In the genomic region with DNA sequence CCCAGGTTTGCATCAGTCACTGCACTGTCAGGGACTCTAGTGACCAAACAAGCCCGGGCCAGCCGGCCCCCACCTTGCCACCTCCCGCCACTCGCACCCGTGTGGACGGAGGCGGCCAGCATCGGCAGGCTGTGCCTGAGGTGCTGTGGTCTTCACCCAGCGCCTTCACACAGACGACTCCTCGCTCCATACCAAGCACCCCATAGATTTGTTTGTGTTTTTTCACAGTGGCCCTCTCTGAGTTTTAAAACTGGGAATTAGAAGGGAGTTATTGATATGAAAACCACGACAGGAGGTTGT, we compare ENCODE assay signal across 28 cellular contexts.
"Had no signal": no experiment of that assay in that cellular context is flagged by ENCODE, and none has a peak within 500 bp of the region (broad histone marks: within the 10 kb centered on the region; RNA-seq: fewer than 3 reads in every experiment).

No MANE protein-coding gene starts in this region.

- H3K36me3 Mint-ChIP-seq: activated naive CD4-positive, alpha-beta T cell treated with anti-CD3 and anti-CD28 coated beads, Interleukin-2, amount 50 U/mL, for 72 hours; WTC11 had no signal

- H3K9ac ChIP-seq: SK-N-SH had no signal

- H3K27ac Mint-ChIP-seq: activated CD4-positive, alpha-beta T cell treated with anti-CD3 and anti-CD28 coated beads for 36 hours; activated CD4-positive, alpha-beta T cell treated with anti-CD3 and anti-CD28 coated beads, Interleukin-2, amount 10 ng/mL, durations not matched to agents 7 days and 5 days; activated CD8-positive, alpha-beta T cell treated with anti-CD3 and anti-CD28 coated beads, Interleukin-2, amount 10 ng/mL, durations not matched to agents 7 days and 5 days; activated naive CD4-positive, alpha-beta T cell treated with anti-CD3 and anti-CD28 coated beads for 36 hours; activated naive CD4-positive, alpha-beta T cell treated with anti-CD3 and anti-CD28 coated beads, Interleukin-2, amount 50 U/mL, for 72 hours; activated T-cell treated with anti-CD3 and anti-CD28 coated beads, Interleukin-2, amount 50 U/mL, for 24 hours; T-helper 1 cell treated with Interleukin-12 subunit alpha and Interleukin-12 subunit beta and Interleukin-4 antibody, amounts not matched to agents 30 μg/mL and 1 μg/mL, for 36 hours; WTC11 had no signal

- H3K27me3 ChIP-seq: brain microvascular endothelial cell, SJSA1 had no signal

- H3K4me3 ChIP-seq: SJSA1 had no signal

- H3K9me3 ChIP-seq: SJSA1, SK-N-SH had no signal

- H3K36me3 ChIP-seq: brain microvascular endothelial cell, SJSA1 had no signal

- H3K4me3 Mint-ChIP-seq: WTC11 had no signal

- H3K9me3 Mint-ChIP-seq: activated CD4-positive, alpha-beta T cell treated with anti-CD3 and anti-CD28 coated beads, Interleukin-2, amount 10 ng/mL, durations not matched to agents 7 days and 5 days; activated naive CD4-positive, alpha-beta T cell treated with anti-CD3 and anti-CD28 coated beads for 36 hours; activated naive CD4-positive, alpha-beta T cell treated with anti-CD3 and anti-CD28 coated beads, Interleukin-2, amount 50 U/mL, for 72 hours; activated T-cell treated with anti-CD3 and anti-CD28 coated beads, Interleukin-2, amount 50 U/mL, for 24 hours; T-helper 1 cell treated with Interleukin-12 subunit alpha and Interleukin-12 subunit beta and Interleukin-4 antibody, amounts not matched to agents 30 μg/mL and 1 μg/mL, for 36 hours; T-helper 2 cell treated with Interferon-gamma antibody and Interleukin-4, amounts not matched to agents 5 μg/mL and 100 μg/mL, for 36 hours; WTC11 had no signal

- H3K4me2 ChIP-seq: SK-N-SH had no signal

- DNase-seq: activated CD4-positive, alpha-beta T cell treated with anti-CD3 and anti-CD28 coated beads for 36 hours; activated CD4-positive, alpha-beta T cell treated with anti-CD3 and anti-CD28 coated beads, Interleukin-2, amount 10 ng/mL, durations not matched to agents 7 days and 5 days; activated CD4-positive, alpha-beta T cell treated with anti-CD3 and anti-CD28 coated beads, Interleukin-2, amount 50 U/mL, for 48 hours; activated CD8-positive, alpha-beta T cell treated with anti-CD3 and anti-CD28 coated beads, Interleukin-2, amount 10 ng/mL, durations not matched to agents 7 days and 5 days; activated gamma-delta T cell treated with Interleukin-2 at 50 U/mL for 16 hours; activated naive CD4-positive, alpha-beta T cell treated with anti-CD3 and anti-CD28 coated beads for 36 hours; activated T-cell treated with anti-CD3 and anti-CD28 coated beads, Interleukin-2, amount 50 U/mL, for 24 hours; amniotic stem cell; aorta; brain microvascular endothelial cell; central memory CD4-positive, alpha-beta T cell; KG1; MM.1S; NCI-H1092; NCI-H1436 treated with DMSO at 0.1 percent for 48 hours; NCI-H1694 treated with DMSO at 0.1 percent for 48 hours; NCI-H2029; NCI-H345; NCI-H524 treated with DMSO at 0.1 percent for 48 hours; SHP77 treated with DMSO at 0.1 percent for 48 hours; SK-N-SH had no signal

- H3K4me1 Mint-ChIP-seq: WTC11 had no signal

- H3K27ac ChIP-seq: brain microvascular endothelial cell, SJSA1 had no signal

- ATAC-seq: activated CD4-positive, alpha-beta T cell treated with anti-CD3 and anti-CD28 coated beads for 36 hours; activated CD4-positive, CD25-positive, alpha-beta regulatory T cell treated with anti-CD3 and anti-CD28 coated beads, Interleukin-2, amount 50 U/mL, for 24 hours; Panc1 had no signal
